ENCODE assay signal across 10 cellular contexts in the genomic region with DNA sequence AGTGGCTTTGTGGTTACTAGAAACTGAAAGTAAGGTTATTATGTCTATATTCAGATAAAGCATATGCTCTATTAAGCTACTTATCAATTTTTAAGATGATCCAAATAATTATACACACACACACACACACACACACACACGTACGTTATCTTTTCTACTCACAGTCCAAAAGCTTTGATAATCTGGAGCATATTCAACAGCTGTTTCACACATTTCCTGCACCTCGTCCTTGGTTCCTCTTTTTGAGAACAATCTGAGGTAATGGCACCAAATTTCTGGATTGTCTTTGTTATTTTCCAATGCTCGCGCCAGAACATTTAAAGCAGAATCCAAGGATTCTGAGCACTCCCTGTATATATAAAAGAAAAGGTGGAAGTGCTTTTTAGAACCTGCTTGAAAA. TPM values are rescaled to one million over a fixed set of nuclear protein-coding genes. Genes with fewer than 3 reads are reported as not detected.
DNase-seq lines count a peak whose midpoint lies in the region; TF ChIP-seq lines count a peak whose summit lies in the region.
"Had no signal": no experiment of that assay in that cellular context is flagged by ENCODE, and none has a peak within 500 bp of the region (broad histone marks: within the 10 kb centered on the region; RNA-seq: fewer than 3 reads in every experiment).

No MANE protein-coding gene starts in this region.

- no peak overlapping the region for H3K9ac ChIP-seq in endocrine pancreas (ENCODE audit: control insufficient read depth, insufficient read depth, low read length)

- no peaks in the 10 kb centered on the region for H3K27me3 ChIP-seq in endocrine pancreas (ENCODE audit: control insufficient read depth, insufficient read depth, low read length)

- H3K9me3 Mint-ChIP-seq in type B pancreatic cell: no peaks in the 10 kb centered on the region

- no peak overlapping the region for H3K27ac Mint-ChIP-seq in type B pancreatic cell

- peaks cover 14% of the 10 kb centered on the region for H3K4me1 ChIP-seq in endocrine pancreas (ENCODE audit: control insufficient read depth, insufficient read depth, low read length)

- H3K4me3 ChIP-seq in endocrine pancreas (ENCODE audit: control insufficient read depth, insufficient read depth, low read length): peak overlapping the region; percentile 22

- no peaks in the 10 kb centered on the region for H3K4me1 Mint-ChIP-seq in type B pancreatic cell (ENCODE audit: unreplicated experiment)

- H3K36me3 Mint-ChIP-seq in type B pancreatic cell: peaks cover 32% of the 10 kb centered on the region

- DNase-seq in GDM1 (lab: John Stamatoyannopoulos, UW): peak; percentile 33
- peak; percentile 11 for DNase-seq in GM20000 (ENCODE audit: low spot score)
- DNase-seq in Kasumi-1 (lab: John Stamatoyannopoulos, UW): peak; percentile 92 to 94
- no peak for DNase-seq in middle frontal gyrus (ENCODE audit: extremely low spot score, low spot score)
- DNase-seq in HK-2 (ENCODE audit: unreplicated experiment): no peak
- no peak for DNase-seq in type B pancreatic cell (ENCODE audit: extremely low spot score, unreplicated experiment)
- DNase-seq in NCI-H1436 (lab: John Stamatoyannopoulos, UW): no peak
- DNase-seq: activated T-cell treated with anti-CD3 and anti-CD28 coated beads, Interleukin-2, amount 50 U/mL, for 48 hours; nucleus accumbens had no signal

- no peaks in the 10 kb centered on the region for H3K36me3 ChIP-seq in endocrine pancreas (ENCODE audit: control insufficient read depth, insufficient read depth, low read length)

- no peaks in the 10 kb centered on the region for H3K9me3 ChIP-seq in endocrine pancreas (ENCODE audit: control insufficient read depth, low read length)

- no peaks in the 10 kb centered on the region for H3K27me3 Mint-ChIP-seq in type B pancreatic cell

- H3K4me3 Mint-ChIP-seq in type B pancreatic cell: no peak overlapping the region

- TF ChIP-seq CTCF in GM20000 (IDR thresholded peaks at IDR 0.05; ENCODE audit: extremely low read depth, missing control alignments) (no peak), type B pancreatic cell (conservative IDR thresholded peaks at IDR 0.05) (no peak)

RNA-seq across cellular contexts. Expression of a gene that starts 37.5 kb away (rescaled TPM):
- total RNA-seq in type B pancreatic cell (ENCODE audit: low replicate concordance): 35.8 and 38.2 TPM in 2 replicates

RNA-seq across cellular contexts. Expression of a gene that starts 38.0 kb away (rescaled TPM):
- 4.9 and 8.9 TPM in 2 replicates for total RNA-seq in type B pancreatic cell (ENCODE audit: low replicate concordance)

RNA-seq across cellular contexts. Expression of a gene that starts 59.8 kb away (rescaled TPM):
- total RNA-seq in type B pancreatic cell (ENCODE audit: low replicate concordance): 11.4 and 15.3 TPM in 2 replicates

Comparison
In these comparisons a context has a peak if more than half of its experiments do, and no peak if none do; other contexts are left out.
1. DNase-seq: peak in GDM1 (single experiment), GM20000 (single experiment) and Kasumi-1 (2 of 2); none in middle frontal gyrus (single experiment), HK-2 (single experiment), type B pancreatic cell (single experiment) and NCI-H1436 (single experiment).